Comparison of ENCODE assay signal across 1 cellular context in genomic region chr1:41240806-41241747, GRCh38.
TF ChIP-seq lines count a peak whose summit lies in the region.

No MANE protein-coding gene starts in this region.

TF ChIP-seq in A549, 52 proteins besides CTCF, POLR2A, EP300 and RAD21 (continued from another document):
- no peak for TF ChIP-seq ELK1 (IDR thresholded peaks at IDR 0.05; ENCODE audit: low read depth, low read length)
- TF ChIP-seq MAFK (IDR thresholded peaks at IDR 0.05; ENCODE audit: partially characterized antibody) = no peak
- no peak for TF ChIP-seq ESRRA (IDR thresholded peaks at IDR 0.05; ENCODE audit: borderline replicate concordance, low read length)
- TF ChIP-seq FOXS1 (CRISPR knock-in tag; IDR thresholded peaks at IDR 0.05) = peak; percentile 15; the same call in 1 of the 2 replicates
- TF ChIP-seq KDM1A (IDR thresholded peaks at IDR 0.05; ENCODE audit: low read depth) = no peak
- no peak for TF ChIP-seq RNF2 (IDR thresholded peaks at IDR 0.05; ENCODE audit: borderline replicate concordance, low read depth)
- no peak for TF ChIP-seq ZFP36 (IDR thresholded peaks at IDR 0.05; ENCODE audit: borderline replicate concordance, partially characterized antibody)
- peak in 1 of 2 experiments; percentile 4; a peak in 1 of 5 replicates for TF ChIP-seq JUN (IDR thresholded peaks at IDR 0.05)
- no peak for TF ChIP-seq ZSCAN20 (CRISPR knock-in tag; IDR thresholded peaks at IDR 0.05)
- no peak for TF ChIP-seq FOSL2 (IDR thresholded peaks at IDR 0.05)
- no peak for TF ChIP-seq FOSL2 (CRISPR knock-in tag; IDR thresholded peaks at IDR 0.05)
- TF ChIP-seq GATA3 (IDR thresholded peaks at IDR 0.05; ENCODE audit: borderline replicate concordance) = no peak
- TF ChIP-seq TP53 (CRISPR knock-in tag; IDR thresholded peaks at IDR 0.05) = no peak
- no peak for TF ChIP-seq POLR2AphosphoS2 (conservative IDR thresholded peaks at IDR 0.05; ENCODE audit: low read length)
- peak; percentile 82 for TF ChIP-seq E2F6 (IDR thresholded peaks at IDR 0.05; ENCODE audit: borderline replicate concordance, low read depth)
- no peak for TF ChIP-seq HMGXB4 (CRISPR knock-in tag; IDR thresholded peaks at IDR 0.05; ENCODE audit: borderline replicate concordance)
- TF ChIP-seq CBX8 (IDR thresholded peaks at IDR 0.05) = no peak
- TF ChIP-seq NR3C1 (IDR thresholded peaks at IDR 0.05) = no peak
- no peak for TF ChIP-seq RCOR1 (IDR thresholded peaks at IDR 0.05; ENCODE audit: low read depth, low read length)
- 0 out of 2 replicates have a peak, but pooled peaks have one; percentile 36 for TF ChIP-seq ATOH8 (CRISPR knock-in tag; IDR thresholded peaks at IDR 0.05; ENCODE audit: low read depth)
- no peak for TF ChIP-seq SMC3 (IDR thresholded peaks at IDR 0.05)
- no peak for TF ChIP-seq CHD4 (IDR thresholded peaks at IDR 0.05; ENCODE audit: borderline replicate concordance)
- TF ChIP-seq CEBPB (IDR thresholded peaks at IDR 0.05) = no peak
- no peak for TF ChIP-seq MYC (IDR thresholded peaks at IDR 0.05; ENCODE audit: borderline replicate concordance, low read length)
- no peak for TF ChIP-seq CBX2 (IDR thresholded peaks at IDR 0.05; ENCODE audit: borderline replicate concordance, low read depth)
- TF ChIP-seq BHLHE40 (IDR thresholded peaks at IDR 0.05; ENCODE audit: low read depth, low read length) = peak; percentile 27; the same call in 1 of the 2 replicates
- TF ChIP-seq EHF (CRISPR knock-in tag; IDR thresholded peaks at IDR 0.05) = no peak
- TF ChIP-seq BCL3 (IDR thresholded peaks at IDR 0.05) = no peak
- TF ChIP-seq NPAS2 (CRISPR knock-in tag; IDR thresholded peaks at IDR 0.05; ENCODE audit: borderline replicate concordance) = no peak
- no peak for TF ChIP-seq MAZ (IDR thresholded peaks at IDR 0.05; ENCODE audit: borderline replicate concordance, low read depth, low read length)
- no peak for TF ChIP-seq HES2 (IDR thresholded peaks at IDR 0.05)
- no peak for TF ChIP-seq RARB (CRISPR knock-in tag; IDR thresholded peaks at IDR 0.05)
- TF ChIP-seq ZNF302 (CRISPR knock-in tag; IDR thresholded peaks at IDR 0.05) = no peak
- TF ChIP-seq PBX3 (IDR thresholded peaks at IDR 0.05) = no peak
- TF ChIP-seq REST (IDR thresholded peaks at IDR 0.05) = no peak
